Comparison of ENCODE assay signal across 28 cellular contexts in genomic region chr6:166754218-166755030, GRCh38.
"Had no signal": no experiment of that assay in that cellular context is flagged by ENCODE, and none has a peak within 500 bp of the region (broad histone marks: within the 10 kb centered on the region; RNA-seq: fewer than 3 reads in every experiment).

No MANE protein-coding gene starts in this region.

- H3K27ac Mint-ChIP-seq: immature natural killer cell; memory B cell; mesothelial cell of epicardium; naive B cell; natural killer cell treated with Interleukin-12 subunit alpha and Interleukin-12 subunit beta and Interleukin-15 and Interleukin-18, amount 100 ng/mL, for 72 hours had no signal

- H3K4me3 Mint-ChIP-seq: effector memory CD8-positive, alpha-beta T cell; immature natural killer cell; memory B cell; mesothelial cell of epicardium; naive B cell; natural killer cell treated with Interleukin-12 subunit alpha and Interleukin-12 subunit beta and Interleukin-15 and Interleukin-18, amount 100 ng/mL, for 72 hours; neural crest cell; stimulated activated naive CD8-positive, alpha-beta T cell treated with anti-CD3 and anti-CD28 coated beads, Interleukin-15, amount 100 ng/mL, for 72 hours had no signal

- H3K27me3 ChIP-seq: right atrium auricular region, thyroid gland, vagina had no signal

- H3K9me3 Mint-ChIP-seq: effector memory CD8-positive, alpha-beta T cell; immature natural killer cell; memory B cell; mesothelial cell of epicardium; naive B cell; natural killer cell treated with Interleukin-12 subunit alpha and Interleukin-12 subunit beta and Interleukin-15 and Interleukin-18, amount 100 ng/mL, for 72 hours; neural crest cell; stimulated activated naive CD8-positive, alpha-beta T cell treated with anti-CD3 and anti-CD28 coated beads, Interleukin-15, amount 100 ng/mL, for 72 hours had no signal

- H3K27ac ChIP-seq: prostate gland, right atrium auricular region, thyroid gland, vagina had no signal

- DNase-seq: cortex of kidney; effector memory CD8-positive, alpha-beta T cell; hypothalamus; immature natural killer cell; islet precursor cell; kidney glomerular epithelial cell; left colon; left ventricle myocardium superior; mucosa of descending colon; naive B cell; stimulated activated CD4-positive, alpha-beta T cell treated with anti-CD3 and anti-CD28 coated beads, Interleukin-12 subunit alpha, Interleukin-12 subunit beta, amount 100 ng/mL, for 4 hours; stimulated activated CD4-positive, alpha-beta T cell treated with anti-CD3 and anti-CD28 coated beads, Interleukin-1b, Interleukin-23, amount 100 ng/mL, for 48 hours; stimulated activated CD4-positive, alpha-beta T cell treated with anti-CD3 and anti-CD28 coated beads, Interleukin-4, amount 100 ng/mL, for 1 hour; stimulated activated CD8-positive, alpha-beta memory T cell treated with anti-CD3 and anti-CD28 coated beads, Interleukin-4, amount 100 ng/mL, for 48 hours; stimulated activated naive CD4-positive, alpha-beta T cell; stimulated activated naive CD8-positive, alpha-beta T cell treated with anti-CD3 and anti-CD28 coated beads, Interleukin-15, amount 100 ng/mL, for 72 hours; thyroid gland; trophoblast cell had no signal

- H3K4me1 ChIP-seq: prostate gland had no signal

- H3K4me3 ChIP-seq: lung, mucosa of descending colon, prostate gland, right atrium auricular region, smooth muscle cell, thyroid gland, vagina had no signal

- H3K4me2 ChIP-seq: smooth muscle cell had no signal

- H3K36me3 ChIP-seq: prostate gland, right atrium auricular region, thyroid gland, vagina had no signal

- H3K9me3 ChIP-seq: mucosa of descending colon, prostate gland, right atrium auricular region, thyroid gland, vagina had no signal

- H3K36me3 Mint-ChIP-seq: immature natural killer cell; memory B cell; mesothelial cell of epicardium; natural killer cell treated with Interleukin-12 subunit alpha and Interleukin-12 subunit beta and Interleukin-15 and Interleukin-18, amount 100 ng/mL, for 72 hours had no signal

- ATAC-seq: effector memory CD8-positive, alpha-beta T cell; left colon; left ventricle myocardium superior; mucosa of descending colon; sciatic nerve; stimulated activated naive CD8-positive, alpha-beta T cell treated with anti-CD3 and anti-CD28 coated beads, Interleukin-15, amount 100 ng/mL, for 72 hours had no signal
